Comparison of ENCODE assay signal across 22 cellular contexts in genomic region chr21:21806711-21807597, GRCh38.
"Had no signal": no experiment of that assay in that cellular context is flagged by ENCODE, and none has a peak within 500 bp of the region (broad histone marks: within the 10 kb centered on the region; RNA-seq: fewer than 3 reads in every experiment).

No MANE protein-coding gene starts in this region.

- H3K9me3 ChIP-seq: breast epithelium, esophagus muscularis mucosa, gastrocnemius medialis, testis, uterus had no signal

- H3K36me3 ChIP-seq: breast epithelium, esophagus muscularis mucosa, gastrocnemius medialis, uterus had no signal

- H3K4me3 ChIP-seq: breast epithelium, esophagus muscularis mucosa, gastrocnemius medialis, testis, uterus had no signal

- DNase-seq: activated CD4-positive, alpha-beta T cell treated with anti-CD3 and anti-CD28 coated beads for 1 hour; activated CD8-positive, alpha-beta memory T cell treated with anti-CD3 and anti-CD28 coated beads for 24 hours; activated CD8-positive, alpha-beta memory T cell treated with anti-CD3 and anti-CD28 coated beads, Interleukin-2, amount 50 U/mL, for 4 hours; activated naive CD4-positive, alpha-beta T cell treated with Interleukin-2 at 50 U/mL for 16 hours; activated naive CD8-positive, alpha-beta T cell treated with anti-CD3 and anti-CD28 coated beads for 36 hours; activated T-cell treated with anti-CD3 and anti-CD28 coated beads, Interleukin-2, amount 50 U/mL, for 4 hours; amniotic stem cell; gastrocnemius medialis; hippocampal formation; midbrain; natural killer cell; retina; stimulated activated CD4-positive, alpha-beta T cell treated with anti-CD3 and anti-CD28 coated beads, Interleukin-4, amount 100 ng/mL, for 1 hour; stimulated activated naive CD4-positive, alpha-beta T cell; testis; trophoblast cell; uterus had no signal

- H3K4me1 Mint-ChIP-seq: activated naive CD8-positive, alpha-beta T cell treated with anti-CD3 and anti-CD28 coated beads for 36 hours; central memory CD8-positive, alpha-beta T cell; natural killer cell had no signal

- ATAC-seq: activated T-cell treated with anti-CD3 and anti-CD28 coated beads, Interleukin-2, amount 50 U/mL, for 4 hours; gastrocnemius medialis; natural killer cell had no signal

- H3K9me3 Mint-ChIP-seq: activated naive CD8-positive, alpha-beta T cell treated with anti-CD3 and anti-CD28 coated beads for 36 hours had no signal

- H3K27ac ChIP-seq: breast epithelium, esophagus muscularis mucosa, gastrocnemius medialis, testis, uterus had no signal

- H3K36me3 Mint-ChIP-seq: activated naive CD8-positive, alpha-beta T cell treated with anti-CD3 and anti-CD28 coated beads for 36 hours had no signal

- H3K4me3 Mint-ChIP-seq: activated naive CD8-positive, alpha-beta T cell treated with anti-CD3 and anti-CD28 coated beads for 36 hours; activated T-cell treated with anti-CD3 and anti-CD28 coated beads, Interleukin-2, amount 50 U/mL, for 4 hours; central memory CD8-positive, alpha-beta T cell; natural killer cell had no signal

- H3K27me3 Mint-ChIP-seq: activated naive CD8-positive, alpha-beta T cell treated with anti-CD3 and anti-CD28 coated beads for 36 hours; central memory CD8-positive, alpha-beta T cell; progenitor cell of endocrine pancreas had no signal

- H3K27me3 ChIP-seq: breast epithelium, esophagus muscularis mucosa, gastrocnemius medialis, testis, uterus had no signal

- H3K27ac Mint-ChIP-seq: activated naive CD8-positive, alpha-beta T cell treated with anti-CD3 and anti-CD28 coated beads for 36 hours; activated T-helper 2 cell treated with anti-CD3 and anti-CD28 coated beads, Interferon-gamma antibody, Interleukin-2, Interleukin-4, amounts not matched to agents 10 μg/mL and 5 μg/mL and 100 μg/mL, durations not matched to agents 14 hours and 24 hours and 36 hours; natural killer cell; progenitor cell of endocrine pancreas had no signal

- H3K4me1 ChIP-seq: breast epithelium, esophagus muscularis mucosa, gastrocnemius medialis, testis, uterus had no signal
